10 cellular contexts compared by ENCODE assay signal in genomic region chr2:237859082-237859433, GRCh38. TPM values are rescaled to one million over a fixed set of nuclear protein-coding genes. Genes with fewer than 3 reads are reported as not detected.
DNase-seq lines count a peak whose midpoint lies in the region; ATAC-seq and TF ChIP-seq lines count a peak whose summit lies in the region.
"Had no signal": no experiment of that assay in that cellular context is flagged by ENCODE, and none has a peak within 500 bp of the region (broad histone marks: within the 10 kb centered on the region; RNA-seq: fewer than 3 reads in every experiment).

No MANE protein-coding gene starts in this region.

- DNase-seq in heart left ventricle (peak in 1 of 5 donors; percentile 55), left ventricle myocardium superior (no peak), choroid plexus epithelial cell (ENCODE audit: low read depth) (no peak), uterus (peak in 1 of 2 donors; percentile 42), GM19240 (ENCODE audit: insufficient read length, low spot score) (no peak), NOMO-1 (lab: John Stamatoyannopoulos, UW; ENCODE audit: unreplicated experiment in 2 of 2) (no peak)
- DNase-seq: SIG-M5; stimulated activated naive B cell treated with anti-CD40 and anti-IgM and Interleukin-4, amounts not matched to agents 10 μg/mL and 1 μg/mL and 100 μg/mL, for 72 hours had no signal

- peak overlapping the region; percentile 12 for H3K9ac ChIP-seq in muscle layer of colon (ENCODE audit: low read length)

- TF ChIP-seq POLR2A in heart left ventricle (IDR thresholded peaks at IDR 0.05), result no peak
- TF ChIP-seq POLR2A in uterus (IDR thresholded peaks at IDR 0.05), result no peak

- H3K27me3 ChIP-seq in heart left ventricle, result peaks cover 0 to 32% (median 0%) of the 10 kb centered on the region in 9 donors
- no peaks in the 10 kb centered on the region for H3K27me3 ChIP-seq in muscle layer of colon (ENCODE audit: control insufficient read depth in 1 of 2, insufficient read depth in 2 of 2, low read length in 2 of 2)
- no peaks in the 10 kb centered on the region for H3K27me3 ChIP-seq in uterus

- intact Hi-C loops in heart left ventricle (cut with DNase I) (loop anchor here in 9 of 10 donors (1.0 to 10.0 kb wide), 13 partner anchors 27 to 406 kb away; partner anchors contain the start of genes ESPNL (in 1 of the 9), KLHL30 (in 1 of the 9), SCLY (in 1 of the 9) and UBE2F (in 1 of the 9)), left ventricle myocardium superior (cut with micrococcal nuclease) (no loop called here), uterus (cut with DNase I; ENCODE audit: low total_unique reads) (no loop called here)

- 41 to 48% (median 44%) methylated on average over 13 to 15 of the region's 15 CpGs for WGBS in heart left ventricle, 4 donors

- no peak for TF ChIP-seq CTCF in heart left ventricle (IDR thresholded peaks at IDR 0.05)
- no peak for TF ChIP-seq CTCF in choroid plexus epithelial cell (conservative IDR thresholded peaks at IDR 0.05; ENCODE audit: low read depth, low read length)
- TF ChIP-seq CTCF in uterus (IDR thresholded peaks at IDR 0.05), result no peak

- peaks cover 0 to 37% (median 10%) of the 10 kb centered on the region in 12 donors for H3K4me1 ChIP-seq in heart left ventricle
- peaks cover 32% of the 10 kb centered on the region for H3K4me1 ChIP-seq in muscle layer of colon (ENCODE audit: insufficient read depth, low read length)
- H3K4me1 ChIP-seq in uterus, result peaks cover 8 to 15% of the 10 kb centered on the region in 2 donors

- H3K36me3 ChIP-seq in heart left ventricle, result no peaks in the 10 kb centered on the region
- no peaks in the 10 kb centered on the region for H3K36me3 ChIP-seq in muscle layer of colon (ENCODE audit: insufficient read depth, low read length)
- H3K36me3 ChIP-seq in uterus, result no peaks in the 10 kb centered on the region

- no peaks in the 10 kb centered on the region for H3K9me3 ChIP-seq in heart left ventricle
- no peaks in the 10 kb centered on the region for H3K9me3 ChIP-seq in muscle layer of colon (ENCODE audit: low read length)
- no peaks in the 10 kb centered on the region for H3K9me3 ChIP-seq in uterus

- H3K4me3 ChIP-seq in heart left ventricle (peak overlapping the region; percentile 14 to 71 (median 58)), choroid plexus epithelial cell (ENCODE audit: low read depth, low read length) (peak overlapping the region; percentile 28), muscle layer of colon (ENCODE audit: low read depth in 1 of 2, low read length in 2 of 2) (peak overlapping the region; percentile 41 to 60), uterus (peak overlapping the region; percentile 71 to 75)

- ATAC-seq in heart left ventricle (no peak), left ventricle myocardium superior (no peak), GM21367 (IDR thresholded peaks at IDR 0.05; ENCODE audit: unreplicated experiment) (no peak)

- H3K27ac ChIP-seq in heart left ventricle, result peak overlapping the region; percentile 79 to 97 (median 88)
- peak overlapping the region; percentile 93 for H3K27ac ChIP-seq in muscle layer of colon (ENCODE audit: low read depth, low read length)
- peak overlapping the region; percentile 98 to 100 for H3K27ac ChIP-seq in uterus

RNA-seq across cellular contexts. Expression of gene RAMP1, which starts 0.4 kb away (rescaled TPM):
- total RNA-seq in heart left ventricle, result 100 to 1,000 TPM in 7 of 9 donors, 10 to 100 TPM in 2; 36.5 to 490 (median 201) TPM
- 1,000 to 10,000 TPM in 1 of 2 donors, 100 to 1,000 TPM in 1; 164 to 1,114 TPM for polyA plus RNA-seq in heart left ventricle
- 151 TPM for total RNA-seq in left ventricle myocardium superior
- total RNA-seq in uterus, result 100 to 1,000 TPM in 3 of 4 donors, 10 to 100 TPM in 1; 44.1 to 591 (median 424) TPM

Comparison
In these comparisons a context has a peak if more than half of its experiments do, and no peak if none do; other contexts are left out.
1. intact Hi-C loops: an anchor here in heart left ventricle (1.0 to 10.0 kb wide); none called in left ventricle myocardium superior and uterus.